8 cellular contexts compared by ENCODE assay signal in the genomic region with DNA sequence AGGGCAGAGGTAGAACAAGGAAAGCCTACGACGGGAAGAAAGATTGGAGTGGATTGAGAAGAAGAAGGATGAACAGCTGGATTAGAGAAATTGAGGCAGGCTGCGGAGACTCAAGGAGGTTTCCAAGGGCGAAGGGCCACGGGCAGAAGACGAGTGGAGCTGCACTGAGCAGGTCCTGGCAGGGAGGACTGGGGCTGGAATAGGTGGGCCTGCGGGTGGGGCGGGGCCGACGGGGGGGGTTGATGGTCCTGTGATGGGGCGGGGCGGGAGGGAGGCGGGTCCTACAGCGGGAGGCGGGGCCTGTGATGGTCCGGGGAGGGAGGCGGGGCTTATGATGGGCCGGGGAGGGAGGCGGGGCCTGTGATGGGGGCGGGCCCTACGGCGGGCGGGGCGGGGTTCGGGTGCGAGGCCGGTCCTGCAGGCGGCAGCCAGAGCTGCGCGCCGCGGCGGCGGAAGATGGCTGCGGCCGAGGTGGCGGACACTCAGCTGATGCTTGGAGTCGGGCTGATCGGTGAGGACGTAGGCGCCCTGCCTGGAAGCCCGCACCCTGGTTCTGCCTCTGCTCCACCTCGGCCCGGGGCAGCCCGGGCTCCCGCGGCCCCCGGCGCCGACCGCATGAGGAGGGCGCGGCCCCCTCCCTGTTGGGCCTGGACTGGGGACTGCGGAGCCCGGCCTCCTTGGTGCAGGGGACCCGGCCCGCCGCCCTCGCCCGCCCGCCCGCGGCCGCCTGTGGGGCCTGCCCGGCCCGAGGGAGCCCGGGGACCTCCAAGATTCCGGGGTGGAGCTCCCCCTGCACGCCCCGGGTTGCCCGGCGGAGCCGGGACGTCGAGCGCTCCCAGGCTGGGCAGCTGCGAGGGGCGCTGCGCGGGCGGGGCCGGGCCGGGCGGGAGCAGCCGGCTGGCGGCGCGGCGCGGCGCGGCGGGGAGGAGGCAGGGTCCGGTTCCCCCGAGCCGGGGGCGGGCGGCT. TPM values are rescaled to one million over a fixed set of nuclear protein-coding genes. Genes with fewer than 3 reads are reported as not detected.
A peak's percentile ranks its signal among the peaks of the same experiment; 100 is the strongest.
DNase-seq lines count a peak whose midpoint lies in the region; TF ChIP-seq lines count a peak whose summit lies in the region.

TSS of gene DENND10 (plus strand) at position 427 of the 966 bp plus-strand sequence. CDS start at position 457, 30 bp downstream.

- H3K4me1 ChIP-seq in Loucy (ENCODE audit: insufficient read depth, low read length, poor library complexity, severe bottlenecking) = peaks cover 13% of the 10 kb centered on the region
- peaks cover 0 to 4% of the 10 kb centered on the region in 2 donors for H3K4me1 ChIP-seq in breast epithelium
- H3K4me1 ChIP-seq in skeletal muscle tissue (ENCODE audit: control insufficient read depth in 3 of 3, insufficient read depth in 3 of 3, low read length in 3 of 3) = peaks cover 8 to 10% (median 9%) of the 10 kb centered on the region in 3 donors

- no peaks in the 10 kb centered on the region for H3K27me3 ChIP-seq in Loucy (ENCODE audit: insufficient read depth, low read length, poor library complexity, severe bottlenecking)
- H3K27me3 ChIP-seq in breast epithelium = no peaks in the 10 kb centered on the region
- no peaks in the 10 kb centered on the region for H3K27me3 ChIP-seq in skeletal muscle tissue (ENCODE audit: control insufficient read depth in 3 of 3, insufficient read depth in 3 of 3, low read length in 3 of 3)

- H3K9me2 ChIP-seq in Loucy (replicated peaks; ENCODE audit: low read depth, low read length) = no peaks in the 10 kb centered on the region

- peak within 1 kb of the TSS; percentile 94 for H3K4me3 ChIP-seq in Loucy (ENCODE audit: low read length, poor library complexity, severe bottlenecking)
- H3K4me3 ChIP-seq in breast epithelium = peak within 1 kb of the TSS; percentile 79 to 98 (median 92)
- peak within 1 kb of the TSS; percentile 78 to 81 (median 81) for H3K4me3 ChIP-seq in skeletal muscle tissue (ENCODE audit: low read length in 3 of 3)

- H3K9ac ChIP-seq in Loucy (ENCODE audit: low read depth, low read length, poor library complexity, severe bottlenecking) (peak within 1 kb of the TSS; percentile 74), skeletal muscle tissue (ENCODE audit: low read depth in 1 of 3, low read length in 3 of 3) (peak within 1 kb of the TSS; percentile 65 to 85 (median 74))

- peaks cover 8% of the 10 kb centered on the region; the same call in 1 of the 2 replicates for H3F3A ChIP-seq in Loucy (ENCODE audit: low read depth)

- TF ChIP-seq CTCF in Loucy (conservative IDR thresholded peaks at IDR 0.05; ENCODE audit: low read length) (no peak), VCaP (conservative IDR thresholded peaks at IDR 0.05) (no peak), breast epithelium (IDR thresholded peaks at IDR 0.05) (no peak)

- H3K36me3 ChIP-seq in Loucy (ENCODE audit: insufficient read depth, low read length) (no peaks in the 10 kb centered on the region), breast epithelium (no peaks in the 10 kb centered on the region), skeletal muscle tissue (ENCODE audit: control insufficient read depth in 3 of 3, insufficient read depth in 3 of 3, low read length in 3 of 3) (peaks cover 0 to 4% (median 0%) of the 10 kb centered on the region in 3 donors)

- H4K20me1 ChIP-seq in Loucy (ENCODE audit: insufficient read depth, low read length, poor library complexity, severe bottlenecking) = peaks cover 5% of the 10 kb centered on the region

- DNase-seq in GOT3 (lab: John Stamatoyannopoulos, UW) (peak; percentile 48), breast epithelium (ENCODE audit: low spot score in 2 of 2) (peak; percentile 68 to 79), iPS-NIHi11 (ENCODE audit: low spot score) (peak; percentile 99), cerebellar nuclear complex (lab: John Stamatoyannopoulos, UW) (no peak)

- TF ChIP-seq POLR2A in GM10847 (IDR thresholded peaks at IDR 0.05; ENCODE audit: extremely low read depth, insufficient read length) (peak; percentile 81), breast epithelium (IDR thresholded peaks at IDR 0.05) (no peak)

- no peaks in the 10 kb centered on the region for H3K9me3 ChIP-seq in Loucy (ENCODE audit: insufficient read depth, low read depth, low read length)
- H3K9me3 ChIP-seq in breast epithelium = no peaks in the 10 kb centered on the region
- H3K9me3 ChIP-seq in skeletal muscle tissue (ENCODE audit: control insufficient read depth in 3 of 3, low read length in 3 of 3) = no peaks in the 10 kb centered on the region

- peak within 1 kb of the TSS; percentile 95 for H2AFZ ChIP-seq in Loucy (ENCODE audit: low read length)

- H3K27ac ChIP-seq in VCaP = peak within 1 kb of the TSS; percentile 77
- peak within 1 kb of the TSS; percentile 70 to 81 for H3K27ac ChIP-seq in breast epithelium
- H3K27ac ChIP-seq in skeletal muscle tissue (ENCODE audit: low read depth, low read length) = no peak within 1 kb of the TSS

- peaks cover 18% of the 10 kb centered on the region for H3K79me2 ChIP-seq in Loucy (ENCODE audit: insufficient read depth, low read length)

- intact Hi-C loops in breast epithelium (cut with DNase I; ENCODE audit: low total_unique reads) = no loop called here

- peak within 1 kb of the TSS; percentile 84 for H3K4me2 ChIP-seq in Loucy (ENCODE audit: low read depth, low read length, poor library complexity, severe bottlenecking)

RNA-seq across cellular contexts. Expression of gene DENND10, which starts in this region (rescaled TPM):
- total RNA-seq in breast epithelium (10 to 100 TPM; 33.8 to 55.0 (median 37.3) TPM), skeletal muscle tissue (14.6 TPM)

Comparison
In these comparisons a context has a peak if more than half of its experiments do, and no peak if none do; other contexts are left out.
1. DNase-seq: peak in GOT3 (single experiment), breast epithelium (2 of 2) and iPS-NIHi11 (single experiment); none in cerebellar nuclear complex (0 of 2).
2. Peak in every context shown above with its lines, with median percentiles within 50 percentile points of each other: H3K4me3 ChIP-seq.